27 cellular contexts compared by ENCODE assay signal in the genomic region with DNA sequence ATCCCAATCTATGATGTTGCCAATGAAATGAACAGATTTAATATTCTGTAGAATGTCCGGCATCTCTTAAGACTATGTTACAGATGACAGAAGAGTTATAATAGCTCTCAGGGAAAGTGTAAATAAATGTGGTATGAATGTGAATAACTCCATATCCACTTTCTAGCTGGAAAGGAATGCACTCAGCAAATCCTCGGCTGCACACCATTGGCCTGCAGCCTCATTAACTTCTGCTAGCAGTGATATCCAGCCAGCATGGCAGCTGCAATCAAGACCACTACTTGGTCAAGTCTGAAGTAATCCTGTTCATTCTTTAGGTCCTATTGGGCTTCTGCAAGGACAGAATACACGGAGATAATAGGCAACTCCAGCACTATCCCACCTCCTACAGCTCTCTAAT.
"Had no signal": no experiment of that assay in that cellular context is flagged by ENCODE, and none has a peak within 500 bp of the region (broad histone marks: within the 10 kb centered on the region; RNA-seq: fewer than 3 reads in every experiment).

No MANE protein-coding gene starts in this region.

- H3K36me3 ChIP-seq: left ventricle myocardium inferior, spleen, suprapubic skin, thoracic aorta, tibial artery, uterus had no signal

- H3K27ac Mint-ChIP-seq: memory B cell; nephron; progenitor cell of endocrine pancreas; stimulated activated effector memory CD8-positive, alpha-beta T cell treated with anti-CD3 and anti-CD28 coated beads, Interleukin-12 subunit alpha, Interleukin-12 subunit beta, amount 100 ng/mL, for 72 hours; stimulated activated naive CD8-positive, alpha-beta T cell treated with anti-CD3 and anti-CD28 coated beads, Interleukin-15, Interleukin-2, amounts not matched to agents 100 ng/mL and 50 ng/mL, for 24 hours had no signal

- H3K27me3 Mint-ChIP-seq: memory B cell had no signal

- H3K4me1 Mint-ChIP-seq: memory B cell; naive thymus-derived CD8-positive, alpha-beta T cell; nephron had no signal

- H3K9me3 Mint-ChIP-seq: memory B cell; naive thymus-derived CD8-positive, alpha-beta T cell; nephron; neural crest cell; stimulated activated effector memory CD8-positive, alpha-beta T cell treated with anti-CD3 and anti-CD28 coated beads, Interleukin-12 subunit alpha, Interleukin-12 subunit beta, amount 100 ng/mL, for 72 hours; stimulated activated naive CD8-positive, alpha-beta T cell treated with anti-CD3 and anti-CD28 coated beads, Interleukin-15, Interleukin-2, amounts not matched to agents 100 ng/mL and 50 ng/mL, for 24 hours had no signal

- H3K4me1 ChIP-seq: left ventricle myocardium inferior, spleen, suprapubic skin, tibial artery, uterus had no signal

- H3K4me3 ChIP-seq: left ventricle myocardium inferior, mucosa of descending colon, spleen, suprapubic skin, thoracic aorta, tibial artery, uterus had no signal

- H3K9me3 ChIP-seq: left ventricle myocardium inferior, mucosa of descending colon, spleen, suprapubic skin, thoracic aorta, tibial artery, uterus had no signal

- H3K27ac ChIP-seq: left ventricle myocardium inferior, spleen, suprapubic skin, thoracic aorta, tibial artery, uterus had no signal

- H3K4me3 Mint-ChIP-seq: memory B cell; naive thymus-derived CD8-positive, alpha-beta T cell; nephron; neural crest cell; stimulated activated effector memory CD8-positive, alpha-beta T cell treated with anti-CD3 and anti-CD28 coated beads, Interleukin-12 subunit alpha, Interleukin-12 subunit beta, amount 100 ng/mL, for 72 hours; stimulated activated naive CD8-positive, alpha-beta T cell treated with anti-CD3 and anti-CD28 coated beads, Interleukin-15, Interleukin-2, amounts not matched to agents 100 ng/mL and 50 ng/mL, for 24 hours had no signal

- H3K27me3 ChIP-seq: spleen, suprapubic skin, tibial artery, uterus had no signal

- ATAC-seq: left colon; mucosa of descending colon; naive thymus-derived CD8-positive, alpha-beta T cell; right cardiac atrium; sciatic nerve; stimulated activated effector memory CD8-positive, alpha-beta T cell treated with anti-CD3 and anti-CD28 coated beads, Interleukin-12 subunit alpha, Interleukin-12 subunit beta, amount 100 ng/mL, for 72 hours had no signal

- DNase-seq: head of caudate nucleus; hippocampal formation; kidney; left colon; left ventricle myocardium inferior; midbrain; mucosa of descending colon; naive thymus-derived CD8-positive, alpha-beta T cell; nucleus accumbens; retina; right cardiac atrium; small intestine; spleen; stimulated activated CD4-positive, alpha-beta T cell treated with anti-CD3 and anti-CD28 coated beads, Interleukin-4, amount 100 ng/mL, for 24 hours; stimulated activated naive CD4-positive, alpha-beta T cell; tibial artery; trophoblast cell; uterus had no signal

- H3K36me3 Mint-ChIP-seq: memory B cell; naive thymus-derived CD8-positive, alpha-beta T cell; stimulated activated effector memory CD8-positive, alpha-beta T cell treated with anti-CD3 and anti-CD28 coated beads, Interleukin-12 subunit alpha, Interleukin-12 subunit beta, amount 100 ng/mL, for 72 hours had no signal
